In the genomic region with DNA sequence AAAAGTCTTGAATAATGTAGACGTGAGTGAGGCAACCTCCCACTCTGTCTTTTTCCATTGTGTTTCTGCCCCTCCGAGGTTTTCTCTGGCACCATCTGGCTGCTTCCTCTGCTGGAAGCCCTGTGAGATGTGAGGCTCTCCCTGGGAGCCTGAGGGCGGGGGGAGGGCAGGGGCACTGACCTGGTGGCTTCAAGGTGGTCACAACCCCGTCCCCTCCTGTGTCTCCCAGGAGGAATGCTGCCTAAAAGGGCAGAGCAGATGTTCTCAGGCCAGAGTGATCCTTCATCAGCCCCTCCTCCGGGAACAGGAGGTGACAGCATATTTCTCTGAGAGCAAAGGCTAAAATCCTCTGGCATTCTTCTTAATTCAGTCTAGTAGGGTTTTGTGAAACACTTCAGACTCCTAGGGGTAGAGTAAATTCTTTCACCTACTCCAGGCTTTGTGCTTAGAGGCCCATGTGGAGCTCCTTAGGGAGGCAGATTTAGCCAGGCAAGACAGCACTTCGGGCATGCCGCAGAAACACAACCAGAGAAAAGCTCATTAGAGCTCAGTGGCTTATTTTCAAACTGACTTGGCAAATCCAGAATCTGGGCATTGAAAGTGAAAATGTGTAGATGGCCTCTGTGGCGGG, we compare ENCODE assay signal across 22 cellular contexts. TPM values are rescaled to one million over a fixed set of nuclear protein-coding genes. Genes with fewer than 3 reads are reported as not detected.
DNase-seq lines count a peak whose midpoint lies in the region; ATAC-seq and TF ChIP-seq lines count a peak whose summit lies in the region.
"Had no signal": no experiment of that assay in that cellular context is flagged by ENCODE, and none has a peak within 500 bp of the region (broad histone marks: within the 10 kb centered on the region; RNA-seq: fewer than 3 reads in every experiment).

No MANE protein-coding gene starts in this region.

- H3K9me3 ChIP-seq in upper lobe of right lung = peaks cover 4% of the 10 kb centered on the region
- H3K9me3 ChIP-seq: BLaER1, MG63 had no signal

- intact Hi-C loops in upper lobe of right lung (cut with DNase I) = no loop called here

- peaks cover 10% of the 10 kb centered on the region for H3K79me1 ChIP-seq in mesendoderm (ENCODE audit: low read length)

- H3K4me2 ChIP-seq in mesendoderm (ENCODE audit: low read length) = no peak overlapping the region
- H3K4me2 ChIP-seq: BLaER1, KMS-11 had no signal

- H3K4me3 Mint-ChIP-seq in WTC11 = no peak overlapping the region
- H3K4me3 Mint-ChIP-seq: HFFc6 had no signal

- DNase-seq in NCI-H1694 treated with DMSO at 0.1 percent for 48 hours (lab: John Stamatoyannopoulos, UW) (peak; percentile 22), NCI-H1694 (lab: John Stamatoyannopoulos, UW) (no peak), WTC11 (ENCODE audit: low spot score) (no peak), mesendoderm (peak; percentile 65), upper lobe of right lung (no peak), foreskin keratinocyte (no peak)
- no peak for DNase-seq in activated CD8-positive, alpha-beta memory T cell treated with anti-CD3 and anti-CD28 coated beads for 24 hours
- DNase-seq: 8988T, DMS153, GM23248, HFFc6, MG63, NCI-H2029, NCI-H2171 treated with DMSO at 0.1 percent for 48 hours, NCI-H510A, SJCRH30 had no signal

- H3K27me3 ChIP-seq in mesendoderm (ENCODE audit: insufficient read depth, low read length, poor library complexity) (no peaks in the 10 kb centered on the region), upper lobe of right lung (no peaks in the 10 kb centered on the region), foreskin keratinocyte (peaks cover 29% of the 10 kb centered on the region)
- H3K27me3 ChIP-seq: BLaER1, MG63, SJCRH30 had no signal

- H3K27me3 Mint-ChIP-seq in WTC11 (ENCODE audit: low read depth) = no peaks in the 10 kb centered on the region

- CTCF ChIA-PET in WTC11 (lab: Charles Lee) = interaction anchor here (1.0 to 2.2 kb wide), 3 partner anchors 19 to 66 kb away, joined by 3 to 12 read pairs (median 5); a partner anchor contains a TSS

- H3K9me3 Mint-ChIP-seq in WTC11 = peaks cover 12% of the 10 kb centered on the region
- H3K9me3 Mint-ChIP-seq: HFFc6 had no signal

- H3K27ac ChIP-seq in mesendoderm (ENCODE audit: low read depth, low read length) (no peak overlapping the region), upper lobe of right lung (no peak overlapping the region), foreskin keratinocyte (no peak overlapping the region)
- H3K27ac ChIP-seq: BLaER1, GM23248, HL-60, KMS-11, RWPE1, SJCRH30 had no signal

- peaks cover 62% of the 10 kb centered on the region for H3K4me1 Mint-ChIP-seq in WTC11

- no CpG with 5 or more reads among the region's 8 CpGs for WGBS in mesendoderm (ENCODE audit: extremely low coverage, insufficient coverage, low lambda C conversion rate)

- no peak overlapping the region for H3K9ac ChIP-seq in mesendoderm (ENCODE audit: low read length)
- H3K9ac ChIP-seq: BLaER1, GM23248, KMS-11 had no signal

- H4K5ac ChIP-seq in mesendoderm (ENCODE audit: low read length) = no peak overlapping the region

- no peak overlapping the region for H2BK5ac ChIP-seq in mesendoderm (ENCODE audit: low read length)

- no peak overlapping the region for H4K8ac ChIP-seq in mesendoderm (ENCODE audit: low read depth, low read length)

- H3K56ac ChIP-seq in mesendoderm (ENCODE audit: low read length) = no peak overlapping the region

- H3K27ac Mint-ChIP-seq in WTC11 = no peak overlapping the region
- H3K27ac Mint-ChIP-seq: HFFc6 had no signal

- no peak overlapping the region for H3K18ac ChIP-seq in mesendoderm (ENCODE audit: low read length)

- POLR2A ChIA-PET in WTC11 (lab: Charles Lee) = no interaction called here

- H3K36me3 ChIP-seq in mesendoderm (ENCODE audit: control insufficient read depth, insufficient read depth, low read length) (no peaks in the 10 kb centered on the region), upper lobe of right lung (no peaks in the 10 kb centered on the region)
- H3K36me3 ChIP-seq: BLaER1, MG63, SJCRH30 had no signal

- H2BK15ac ChIP-seq in mesendoderm (replicated peaks; ENCODE audit: low read depth) = no peak overlapping the region

- peaks cover 20% of the 10 kb centered on the region for H3K4me1 ChIP-seq in mesendoderm (ENCODE audit: control insufficient read depth, low read depth, low read length)
- no peaks in the 10 kb centered on the region for H3K4me1 ChIP-seq in upper lobe of right lung
- no peaks in the 10 kb centered on the region for H3K4me1 ChIP-seq in foreskin keratinocyte
- H3K4me1 ChIP-seq: BLaER1 had no signal

- H3K4ac ChIP-seq in mesendoderm (ENCODE audit: low read depth, low read length) = no peak overlapping the region

- no peak overlapping the region for H2AK5ac ChIP-seq in mesendoderm (ENCODE audit: low read length)

- H3K79me2 ChIP-seq in mesendoderm (ENCODE audit: control insufficient read depth, insufficient read depth, low read length) = no peaks in the 10 kb centered on the region

- no peak overlapping the region for H3K23ac ChIP-seq in mesendoderm (ENCODE audit: low read length)

- H2BK120ac ChIP-seq in mesendoderm (ENCODE audit: low read depth, low read length) = no peak overlapping the region

- no peak for TF ChIP-seq CTCF in WTC11 (IDR thresholded peaks at IDR 0.05)
- TF ChIP-seq CTCF in upper lobe of right lung (IDR thresholded peaks at IDR 0.05) = no peak
- no peak for TF ChIP-seq CTCF in foreskin keratinocyte (conservative IDR thresholded peaks at IDR 0.05)

- ATAC-seq in WTC11 (peak; percentile 27; the same call in 1 of the 2 replicates), upper lobe of right lung (peak; percentile 19), foreskin keratinocyte (no peak), HG02759 (IDR thresholded peaks at IDR 0.05; ENCODE audit: unreplicated experiment) (no peak)
- ATAC-seq: GM12878 had no signal

- peaks cover 2% of the 10 kb centered on the region; the same call in 1 of the 2 replicates for H3K36me3 Mint-ChIP-seq in WTC11

- H3K4me3 ChIP-seq in mesendoderm (ENCODE audit: low read length) (no peak overlapping the region), upper lobe of right lung (no peak overlapping the region)
- H3K4me3 ChIP-seq: BLaER1, GM12878, GM23248, MG63, SJCRH30 had no signal

TF ChIP-seq in WTC11, 78 proteins besides CTCF, POLR2A, EP300 and RAD21:
- TF ChIP-seq TEAD4 (CRISPR knock-in tag; IDR thresholded peaks at IDR 0.05) (no peak), ZNF423 (CRISPR knock-in tag; IDR thresholded peaks at IDR 0.05) (peak; percentile 69)

RNA-seq across cellular contexts. Expression of a gene that starts 18.3 kb away (rescaled TPM):
- total RNA-seq in WTC11 (2021) (31.9 to 35.7 TPM (median 34.4 TPM) in 3 replicates), upper lobe of right lung (0.90 TPM), foreskin keratinocyte (0.03 and 0.11 TPM in 2 replicates)
- 9.8 TPM for polyA plus RNA-seq in mesendoderm (2013, experiment 1 of 2)
- 10.4 TPM for polyA plus RNA-seq in mesendoderm (2013, experiment 2 of 2)
- polyA plus RNA-seq in foreskin keratinocyte = 0.03 TPM in 1 of 2 replicates, not detected in the other
- total RNA-seq: GM23248 had no signal
- polyA plus RNA-seq: GM23248 had no signal

RNA-seq across cellular contexts. Expression of a gene that starts 49.6 kb away (rescaled TPM):
- 14.2 to 16.0 TPM (median 14.4 TPM) in 3 replicates for total RNA-seq in WTC11 (2021)
- polyA plus RNA-seq in mesendoderm (2013, experiment 1 of 2) = 11.2 TPM
- 11.6 TPM for polyA plus RNA-seq in mesendoderm (2013, experiment 2 of 2)
- total RNA-seq in upper lobe of right lung = 14.5 TPM
- total RNA-seq in foreskin keratinocyte = 12.5 and 12.7 TPM in 2 replicates
- polyA plus RNA-seq in foreskin keratinocyte = 8.5 and 9.6 TPM in 2 replicates

Comparison
In these comparisons a context has a peak if more than half of its experiments do, and no peak if none do; other contexts are left out.
1. DNase-seq: peak in NCI-H1694 treated with DMSO at 0.1 percent for 48 hours (single experiment) and mesendoderm (single experiment); none in NCI-H1694 (single experiment), WTC11 (single experiment), upper lobe of right lung (single experiment), foreskin keratinocyte (0 of 2) and activated CD8-positive, alpha-beta memory T cell treated with anti-CD3 and anti-CD28 coated beads for 24 hours (single experiment).
2. ATAC-seq: peak in WTC11 (single experiment) and upper lobe of right lung (single experiment); none in foreskin keratinocyte (single experiment) and HG02759 (single experiment).
3. RNA of a gene that starts 18.3 kb away (total RNA-seq): 31.9 to 35.7 TPM in WTC11; 0.90 TPM in upper lobe of right lung (single experiment) and 0.03 to 0.11 TPM in foreskin keratinocyte; every median in the first group is over 10 times any median in the second.